ENCODE assay signal across 27 cellular contexts in the genomic region with DNA sequence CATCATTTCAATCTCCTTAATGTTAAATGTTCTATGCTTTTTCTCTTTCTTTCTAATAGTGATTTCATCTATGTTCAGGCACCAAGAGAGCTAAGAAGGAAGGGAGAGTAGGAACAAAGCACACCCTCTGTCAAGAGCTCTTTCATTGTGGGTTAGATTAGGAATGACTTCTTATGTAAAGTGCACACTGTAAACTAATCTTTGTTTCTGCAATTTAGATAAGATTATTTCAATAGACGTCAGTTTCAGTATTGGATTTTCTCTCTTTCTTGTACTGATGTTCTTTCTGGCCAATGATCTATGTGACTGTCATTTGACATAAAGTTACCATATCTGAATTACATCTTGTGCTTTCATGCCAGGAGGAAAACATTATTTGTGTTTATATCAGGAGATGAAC. TPM values are rescaled to one million over a fixed set of nuclear protein-coding genes. Genes with fewer than 3 reads are reported as not detected.
A peak's percentile ranks its signal among the peaks of the same experiment; 100 is the strongest.
DNase-seq lines count a peak whose midpoint lies in the region; ATAC-seq, FAIRE-seq and TF ChIP-seq lines count a peak whose summit lies in the region.
"Had no signal": no experiment of that assay in that cellular context is flagged by ENCODE, and none has a peak within 500 bp of the region (broad histone marks: within the 10 kb centered on the region; RNA-seq: fewer than 3 reads in every experiment).

No MANE protein-coding gene starts in this region.

- TF ChIP-seq CTCF in VCaP (conservative IDR thresholded peaks at IDR 0.05) (no peak), mucosa of descending colon (IDR thresholded peaks at IDR 0.05) (no peak), pancreas (IDR thresholded peaks at IDR 0.05) (no peak), coronary artery (IDR thresholded peaks at IDR 0.05) (no peak)

- ATAC-seq in mucosa of descending colon (peak; percentile 96), pancreas (no peak), HG02981 (IDR thresholded peaks at IDR 0.05; ENCODE audit: unreplicated experiment) (no peak)
- ATAC-seq: A549, GM12878 had no signal

- H3K27me3 ChIP-seq in pancreas: no peaks in the 10 kb centered on the region
- H3K27me3 ChIP-seq: BLaER1 treated with 17β-estradiol and CSF1 and Interleukin-3, amounts not matched to agents 10 nM and 100 nM had no signal

- peak; percentile 17 for FAIRE-seq in pancreas (lab: Jason Lieb, UNC)
- FAIRE-seq: A549, D721Med, GM12878, GM19239, H1 had no signal

- no peaks in the 10 kb centered on the region for H3K9me3 ChIP-seq in mucosa of descending colon
- H3K9me3 ChIP-seq in pancreas: no peaks in the 10 kb centered on the region
- H3K9me3 ChIP-seq: A549; BE2C; BLaER1 treated with 17β-estradiol and CSF1 and Interleukin-3, amounts not matched to agents 10 nM and 100 nM had no signal

- WGBS in pancreas, 2 donors: 5 to 15% methylated on average over 1 of the region's 1 CpG

- intact Hi-C loops in mucosa of descending colon (cut with DNase I, micrococcal nuclease) (no loop called here), pancreas (cut with DNase I) (no loop called here)

- H3K4me3 ChIP-seq in mucosa of descending colon (no peak overlapping the region), pancreas (no peak overlapping the region), coronary artery (no peak overlapping the region)
- H3K4me3 ChIP-seq: A549; BLaER1 treated with 17β-estradiol and CSF1 and Interleukin-3, amounts not matched to agents 10 nM and 100 nM; GM12878; GM23248 had no signal

- H3K27ac ChIP-seq in VCaP (peak overlapping the region; percentile 66), pancreas (no peak overlapping the region), coronary artery (no peak overlapping the region)
- H3K27ac ChIP-seq: A549; BLaER1 treated with 17β-estradiol and CSF1 and Interleukin-3, amounts not matched to agents 10 nM and 100 nM; GM23248 had no signal

- H3K36me3 ChIP-seq in mucosa of descending colon (ENCODE audit: low read depth) (no peaks in the 10 kb centered on the region), pancreas (no peaks in the 10 kb centered on the region)
- H3K36me3 ChIP-seq: BE2C; BLaER1 treated with 17β-estradiol and CSF1 and Interleukin-3, amounts not matched to agents 10 nM and 100 nM had no signal

- DNase-seq in mucosa of descending colon (no peak), pancreas (no peak), hippocampal formation (lab: John Stamatoyannopoulos, UW) (no peak), coronary artery (ENCODE audit: low spot score) (no peak), NCI-H2227 (lab: John Stamatoyannopoulos, UW; ENCODE audit: unreplicated experiment) (no peak)
- DNase-seq: 8988T; ACHN; AML-193; BE2C; CD4-positive, alpha-beta T cell; CD8-positive, alpha-beta memory T cell; DMS 273 treated with DMSO at 0.1 percent for 48 hours; DMS79; EL; GDM1; GM23248; H7; HCEC 1CT had no signal

- H3K4me1 ChIP-seq in mucosa of descending colon (ENCODE audit: low read depth) (peaks cover 9% of the 10 kb centered on the region), pancreas (no peaks in the 10 kb centered on the region)
- H3K4me1 ChIP-seq: A549; BE2C; BLaER1 treated with 17β-estradiol and CSF1 and Interleukin-3, amounts not matched to agents 10 nM and 100 nM had no signal

RNA-seq across cellular contexts. Expression of gene ATOH1, which starts 48.2 kb away (rescaled TPM):
- 10 to 100 TPM; 14.0 to 75.1 (median 43.9) TPM for total RNA-seq in mucosa of descending colon
- total RNA-seq in pancreas: not detected
- polyA plus RNA-seq in pancreas: not detected
- total RNA-seq: CD4-positive, alpha-beta T cell; CD8-positive, alpha-beta memory T cell; GM12878; GM23248 had no signal
- polyA plus RNA-seq: A549; CD14-positive monocyte; CD8-positive, alpha-beta memory T cell; GM12878; GM23248 had no signal

Comparison
In these comparisons a context has a peak if more than half of its experiments do, and no peak if none do; other contexts are left out.
1. RNA of gene ATOH1, which starts 48.2 kb away (total RNA-seq): 14.0 to 75.1 TPM in mucosa of descending colon; not detected in pancreas; every median in the first group is over 10 times any median in the second.